ENCODE assay signal across 22 cellular contexts in the genomic region with DNA sequence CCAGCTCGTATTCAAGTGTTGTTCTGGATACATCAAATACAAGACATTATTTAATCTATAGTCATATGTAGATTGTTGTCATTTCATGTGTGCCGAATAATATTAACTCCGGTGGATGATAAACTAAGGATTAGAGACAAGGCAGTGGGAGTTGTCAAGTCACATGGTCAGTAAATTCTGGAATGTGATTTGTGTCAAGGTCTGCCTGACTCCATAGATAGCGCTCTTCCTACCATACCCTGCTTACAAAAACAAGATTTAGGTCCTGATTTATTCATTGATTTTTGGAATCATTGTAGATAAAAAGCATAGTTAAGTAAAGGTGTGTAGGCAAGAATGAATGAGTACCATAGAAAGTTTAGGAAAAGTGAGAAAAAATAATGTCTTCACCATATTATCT. TPM values are rescaled to one million over a fixed set of nuclear protein-coding genes. Genes with fewer than 3 reads are reported as not detected.
"Had no signal": no experiment of that assay in that cellular context is flagged by ENCODE, and none has a peak within 500 bp of the region (broad histone marks: within the 10 kb centered on the region; RNA-seq: fewer than 3 reads in every experiment).

No MANE protein-coding gene starts in this region.

- H3K4me1 ChIP-seq: esophagus muscularis mucosa, foreskin keratinocyte, gastroesophageal sphincter, left lung, lower lobe of right lung had no signal

- H3K27ac ChIP-seq: coronary artery, dorsolateral prefrontal cortex, esophagus muscularis mucosa, foreskin keratinocyte, gastroesophageal sphincter, hepatocyte, left lung, lower lobe of right lung had no signal

- H3K9me3 ChIP-seq: esophagus muscularis mucosa, gastroesophageal sphincter, left lung, lower lobe of right lung, mucosa of descending colon had no signal

- ATAC-seq: foreskin keratinocyte, gastroesophageal sphincter, left lung, lower lobe of right lung, mucosa of descending colon had no signal

- H3K36me3 ChIP-seq: left lung, lower lobe of right lung had no signal

- H3K4me3 ChIP-seq: coronary artery, dorsolateral prefrontal cortex, esophagus muscularis mucosa, gastroesophageal sphincter, hepatocyte, left lung, lower lobe of right lung, mucosa of descending colon had no signal

- H3K27me3 ChIP-seq: dorsolateral prefrontal cortex, esophagus muscularis mucosa, foreskin keratinocyte, gastroesophageal sphincter, hepatocyte, left lung had no signal

- DNase-seq: dermis blood vessel endothelial cell; dorsolateral prefrontal cortex; effector CD4-positive, alpha-beta T cell; effector memory CD4-positive, alpha-beta T cell; foreskin keratinocyte; hypothalamus; immature natural killer cell; islet precursor cell; kidney; kidney glomerular epithelial cell; left lung; lower lobe of right lung; mesenchymal stem cell; mucosa of descending colon; naive B cell had no signal

RNA-seq across cellular contexts. Expression of gene TNNI3K, which starts 2.6 kb away (rescaled TPM):
- total RNA-seq: dermis blood vessel endothelial cell, endothelial cell of umbilical vein, foreskin keratinocyte, hepatocyte, lung microvascular endothelial cell had no signal
- polyA plus RNA-seq: foreskin keratinocyte, hepatocyte, immature natural killer cell had no signal

RNA-seq across cellular contexts. Expression of gene LRRIQ3, which starts 39.8 kb away (rescaled TPM):
- total RNA-seq: epithelial cell of proximal tubule had no signal
- polyA plus RNA-seq: hepatocyte had no signal
